In genomic region chr9:119441832-119442231, GRCh38 we compare ENCODE assay signal across 7 cellular contexts.
"Had no signal": no experiment of that assay in that cellular context is flagged by ENCODE, and none has a peak within 500 bp of the region (broad histone marks: within the 10 kb centered on the region; RNA-seq: fewer than 3 reads in every experiment).

No MANE protein-coding gene starts in this region.

- H3K9ac ChIP-seq: KMS-11 had no signal

- DNase-seq: GOT3, HCEC 1CT, KBM-7 had no signal

- H3K27ac ChIP-seq: KMS-11 had no signal

- H3K4me2 ChIP-seq: KMS-11 had no signal

- FAIRE-seq: H54, HepG2, HTR-8/SVneo had no signal
